Comparison of ENCODE assay signal across 12 cellular contexts in genomic region chr1:113875714-113876113, GRCh38. TPM values are rescaled to one million over a fixed set of nuclear protein-coding genes. Genes with fewer than 3 reads are reported as not detected.
DNase-seq lines count a peak whose midpoint lies in the region; ATAC-seq and TF ChIP-seq lines count a peak whose summit lies in the region.
"Had no signal": no experiment of that assay in that cellular context is flagged by ENCODE, and none has a peak within 500 bp of the region (broad histone marks: within the 10 kb centered on the region; RNA-seq: fewer than 3 reads in every experiment).

No MANE protein-coding gene starts in this region.

- no peaks in the 10 kb centered on the region for H3K9me3 ChIP-seq in body of pancreas
- H3K9me3 ChIP-seq in PC-9 (ENCODE audit: insufficient read depth, low read depth): peaks cover 3% of the 10 kb centered on the region; the same call in 1 of the 2 replicates
- H3K9me3 ChIP-seq: right atrium auricular region, tibial nerve had no signal

- CTCF ChIA-PET in PC-9 (lab: Charles Lee): no interaction called here

- H3K27me3 ChIP-seq in body of pancreas (no peaks in the 10 kb centered on the region), PC-9 (ENCODE audit: insufficient read depth, low read depth) (no peaks in the 10 kb centered on the region)
- H3K27me3 ChIP-seq: right atrium auricular region, tibial nerve had no signal

- no peaks in the 10 kb centered on the region for H3K79me2 ChIP-seq in PC-9 (ENCODE audit: low read depth)

- ATAC-seq in GM18867 (IDR thresholded peaks at IDR 0.05; ENCODE audit: unreplicated experiment) (peak; percentile 30), HG03060 (IDR thresholded peaks at IDR 0.05; ENCODE audit: low read depth, unreplicated experiment) (peak; percentile 31), body of pancreas (peak; percentile 56)

- H3K4me3 ChIP-seq in body of pancreas: no peak overlapping the region
- H3K4me3 ChIP-seq in PC-9: no peak overlapping the region
- H3K4me3 ChIP-seq: right atrium auricular region, tibial nerve had no signal

- no peak for TF ChIP-seq CTCF in body of pancreas (IDR thresholded peaks at IDR 0.05)
- no peak for TF ChIP-seq CTCF in PC-9 (conservative IDR thresholded peaks at IDR 0.05)

- H2AFZ ChIP-seq in PC-9: no peak overlapping the region

- 37 to 48% methylated on average over 2 of the region's 2 CpGs for WGBS in body of pancreas, 2 donors

- H3F3A ChIP-seq in PC-9 (ENCODE audit: insufficient read depth, low read depth): peaks cover 13% of the 10 kb centered on the region

- no peaks in the 10 kb centered on the region for H3K9me2 ChIP-seq in PC-9 (ENCODE audit: insufficient read depth)

- no peak overlapping the region for H3K4me2 ChIP-seq in PC-9

- intact Hi-C loops in body of pancreas (cut with DNase I) (no loop called here), PC-9 (cut with micrococcal nuclease; ENCODE audit: unreplicated experiment) (no loop called here)

- BruUV-seq in PC-9 (replicated peaks; lab: Mats Ljungman, UMichigan): no TSS peak

- peak overlapping the region; percentile 1 to 70 (median 27) for H3K27ac ChIP-seq in body of pancreas
- no peak overlapping the region for H3K27ac ChIP-seq in PC-9
- H3K27ac ChIP-seq: right atrium auricular region, tibial nerve had no signal

- no peaks in the 10 kb centered on the region for H4K20me1 ChIP-seq in PC-9 (ENCODE audit: insufficient read depth)

- peaks cover 54% of the 10 kb centered on the region for H3K4me1 ChIP-seq in body of pancreas
- H3K4me1 ChIP-seq in PC-9 (replicated peaks; ENCODE audit: insufficient read depth): peaks cover 26% of the 10 kb centered on the region; the same call in 1 of the 2 replicates
- H3K4me1 ChIP-seq: right atrium auricular region had no signal

- H3K36me3 ChIP-seq in body of pancreas (replicated peaks in 1 of 2; ENCODE audit: insufficient read depth in 1 of 2, low read depth in 2 of 2) (no peaks in the 10 kb centered on the region), PC-9 (ENCODE audit: low read depth) (no peaks in the 10 kb centered on the region)
- H3K36me3 ChIP-seq: right atrium auricular region had no signal

- no peak for TF ChIP-seq POLR2A in body of pancreas (IDR thresholded peaks at IDR 0.05)

- peak; percentile 43 for DNase-seq in Ammon's horn (ENCODE audit: low spot score)
- DNase-seq in body of pancreas: peak in 3 of 4 donors; percentile 50 to 56 (median 52)
- DNase-seq in CD1c-positive myeloid dendritic cell (ENCODE audit: extremely low spot score): no peak
- DNase-seq in NCI-H2196 treated with DMSO at 0.1 percent for 48 hours (lab: John Stamatoyannopoulos, UW; ENCODE audit: unreplicated experiment): no peak
- no peak for DNase-seq in PC-9
- no peak for DNase-seq in GDM1 (lab: John Stamatoyannopoulos, UW)
- DNase-seq: Karpas-422, NCI-H2227 treated with DMSO at 0.1 percent for 48 hours had no signal

- POLR2A ChIA-PET in PC-9 (lab: Charles Lee; ENCODE audit: unreplicated experiment): no interaction called here

RNA-seq across cellular contexts. Expression of gene PTPN22, which starts 4.2 kb away (rescaled TPM):
- total RNA-seq in body of pancreas (1 to 10 TPM; 2.9 to 4.6 TPM), PC-9 (2021) (0.11 TPM in 1 of 2 replicates, not detected in the other)

RNA-seq across cellular contexts. Expression of gene BCL2L15, which starts 11.7 kb away (rescaled TPM):
- total RNA-seq in body of pancreas (10 to 100 TPM; 13.5 to 28.0 TPM), PC-9 (2021) (0.15 TPM in 1 of 2 replicates, not detected in the other)

RNA-seq across cellular contexts. Expression of gene AP4B1, which starts 28.9 kb away (rescaled TPM):
- 10 to 100 TPM; 21.3 to 33.0 TPM for total RNA-seq in body of pancreas
- total RNA-seq in PC-9 (2021): 10.0 and 11.7 TPM in 2 replicates

RNA-seq across cellular contexts. Expression of gene DCLRE1B, which starts 29.4 kb away (rescaled TPM):
- 1 to 10 TPM; 1.3 to 2.1 TPM for total RNA-seq in body of pancreas
- total RNA-seq in PC-9 (2021): 10.1 and 11.2 TPM in 2 replicates

RNA-seq across cellular contexts. Expression of gene HIPK1, which starts 53.4 kb away (rescaled TPM):
- 10 to 100 TPM; 22.7 to 30.1 TPM for total RNA-seq in body of pancreas
- total RNA-seq in PC-9 (2021): 20.0 and 26.3 TPM in 2 replicates

Comparison
In these comparisons a context has a peak if more than half of its experiments do, and no peak if none do; other contexts are left out.
1. DNase-seq: peak in Ammon's horn (single experiment) and body of pancreas (3 of 4); none in CD1c-positive myeloid dendritic cell (single experiment), NCI-H2196 treated with DMSO at 0.1 percent for 48 hours (single experiment), PC-9 (0 of 2) and GDM1 (single experiment).
2. RNA of gene BCL2L15, which starts 11.7 kb away (total RNA-seq): 13.5 to 28.0 TPM in body of pancreas; 0.15 TPM in PC-9; every median in the first group is over 10 times any median in the second.
3. Peak in every context shown above with its lines, with median percentiles within 50 percentile points of each other: ATAC-seq.